ENCODE assay signal across 1 cellular context in the genomic region with DNA sequence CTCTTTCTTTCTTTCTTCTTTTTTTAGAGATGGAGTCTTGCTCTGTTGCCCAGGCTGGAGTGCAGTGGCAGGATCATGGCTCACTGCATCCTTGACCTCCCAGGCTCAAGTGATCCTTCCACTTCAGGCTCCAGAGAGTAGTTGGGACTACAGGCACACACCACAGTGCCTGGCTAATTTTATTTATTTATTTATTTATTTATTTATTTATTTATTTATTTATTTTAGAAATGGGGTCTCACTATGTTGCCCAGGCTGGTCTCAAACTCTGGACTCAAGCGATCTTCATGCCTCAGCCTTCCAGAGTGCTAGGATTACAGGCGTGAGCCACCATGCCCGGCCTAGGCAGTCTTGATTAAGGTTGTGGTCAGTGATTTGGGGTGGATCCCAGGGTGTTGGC.
TF ChIP-seq lines count a peak whose summit lies in the region.

No MANE protein-coding gene starts in this region.

TF ChIP-seq in A549, 52 proteins besides CTCF, POLR2A, EP300 and RAD21:
- peak; percentile 87 for TF ChIP-seq ZC3H11A (IDR thresholded peaks at IDR 0.05)
